23 cellular contexts compared by ENCODE assay signal in genomic region chr12:80659512-80660094, GRCh38. TPM values are rescaled to one million over a fixed set of nuclear protein-coding genes. Genes with fewer than 3 reads are reported as not detected.
"Had no signal": no experiment of that assay in that cellular context is flagged by ENCODE, and none has a peak within 500 bp of the region (broad histone marks: within the 10 kb centered on the region; RNA-seq: fewer than 3 reads in every experiment).

No MANE protein-coding gene starts in this region.

- H3K9me3 ChIP-seq: MG63, SJCRH30 had no signal

- H3K27ac ChIP-seq: RWPE1, SJCRH30 had no signal

- H3K4me1 ChIP-seq: SJCRH30 had no signal

- DNase-seq: Karpas-422, KG1, MG63, NCI-H1092, NCI-H1105 treated with DMSO at 0.1 percent for 48 hours, NCI-H1417 treated with DMSO at 0.1 percent for 48 hours, NCI-H146, NCI-H1694 treated with DMSO at 0.1 percent for 48 hours, NCI-H1930, NCI-H2081 treated with DMSO at 0.1 percent for 48 hours, NCI-H2171, NCI-H226, NCI-H446, NCI-H510A, NCI-H524 treated with DMSO at 0.1 percent for 48 hours, NCI-H69, NCI-H774, SHP77, SJCRH30 had no signal

- H3K4me3 ChIP-seq: MG63, SJCRH30 had no signal

- ATAC-seq: Panc1, SK-N-SH treated with all-trans-retinoic acid at 6 μM for 48 hours had no signal

- H3K36me3 ChIP-seq: MG63, SJCRH30 had no signal

- H3K27me3 ChIP-seq: MG63, SJCRH30 had no signal

RNA-seq across cellular contexts. Expression of gene MYF6, which starts 47.8 kb away (rescaled TPM):
- total RNA-seq: HT-29, SJCRH30 had no signal

RNA-seq across cellular contexts. Expression of gene MYF5, which starts 57.1 kb away (rescaled TPM):
- total RNA-seq: HT-29, SJCRH30 had no signal
